ENCODE assay signal across 3 cellular contexts in genomic region chr2:38257680-38258079, GRCh38.
DNase-seq lines count a peak whose midpoint lies in the region; TF ChIP-seq lines count a peak whose summit lies in the region.
"Not testable (repeated sequence)": the region's sequence is repeated elsewhere in the genome, so short reads cannot be mapped to it uniquely, and the experiment has no call there.

No MANE protein-coding gene starts in this region.

- H3K4me1 Mint-ChIP-seq in nephron (peaks cover 26% of the 10 kb centered on the region), nephron progenitor cell (peaks cover 40% of the 10 kb centered on the region)

- H3K27me3 Mint-ChIP-seq in nephron (ENCODE audit: low read depth); nephron progenitor cell (ENCODE audit: low read depth, poor library complexity): not testable (repeated sequence)

- CTCF ChIA-PET in HEK293 (lab: Yijun Ruan, JAX) = interaction anchor here (0.7 kb wide), 1 partner anchor 17 kb away, joined by 4 read pairs; no protein-coding TSS in a partner anchor

- not testable (repeated sequence) for H3K27ac ChIP-seq in HEK293 (ENCODE audit: extremely low read depth, low read depth, low read length)

- H3K27ac Mint-ChIP-seq in nephron = peak overlapping the region in 2 of 3 experiments; percentile 37 to 77
- H3K27ac Mint-ChIP-seq in nephron progenitor cell = peak overlapping the region; percentile 69

- H3K9me3 Mint-ChIP-seq in nephron, nephron progenitor cell: not testable (repeated sequence)

- H3K9me3 ChIP-seq in HEK293 (ENCODE audit: control insufficient read depth, insufficient read depth, low read depth, low read length) = not testable (repeated sequence)

- POLR2A ChIA-PET in HEK293 (lab: Yijun Ruan, JAX) = not testable (repeated sequence)

- H3K36me3 Mint-ChIP-seq in nephron (ENCODE audit: low read depth); nephron progenitor cell (ENCODE audit: low read depth): not testable (repeated sequence)

- TF ChIP-seq CTCF in HEK293 (tag by site-specific recombination; IDR thresholded peaks at IDR 0.05); nephron (IDR thresholded peaks at IDR 0.05; ENCODE audit: unreplicated experiment in 3 of 3); nephron progenitor cell (IDR thresholded peaks at IDR 0.05): not testable (repeated sequence)

- not testable (repeated sequence) for H3K36me3 ChIP-seq in HEK293 (ENCODE audit: control insufficient read depth in 2 of 2, insufficient read depth in 1 of 2, low read length in 2 of 2)

- not testable (repeated sequence) for DNase-seq in nephron progenitor cell

- H3K4me3 Mint-ChIP-seq in nephron, nephron progenitor cell: not testable (repeated sequence)

- not testable (repeated sequence) for H3K4me1 ChIP-seq in HEK293 (ENCODE audit: control insufficient read depth, insufficient read depth, low read length)

- not testable (repeated sequence) for H3K4me3 ChIP-seq in HEK293 (ENCODE audit: low read depth, low read length)

TF ChIP-seq in HEK293, 187 proteins besides CTCF, POLR2A, EP300 and RAD21:
- peak; percentile 95 for TF ChIP-seq ZNF596 (tag by site-specific recombination; IDR thresholded peaks at IDR 0.05)
TF ChIP-seq in HEK293: peak in this region for 1; not testable (repeated sequence) for 186.
